In the genomic region with DNA sequence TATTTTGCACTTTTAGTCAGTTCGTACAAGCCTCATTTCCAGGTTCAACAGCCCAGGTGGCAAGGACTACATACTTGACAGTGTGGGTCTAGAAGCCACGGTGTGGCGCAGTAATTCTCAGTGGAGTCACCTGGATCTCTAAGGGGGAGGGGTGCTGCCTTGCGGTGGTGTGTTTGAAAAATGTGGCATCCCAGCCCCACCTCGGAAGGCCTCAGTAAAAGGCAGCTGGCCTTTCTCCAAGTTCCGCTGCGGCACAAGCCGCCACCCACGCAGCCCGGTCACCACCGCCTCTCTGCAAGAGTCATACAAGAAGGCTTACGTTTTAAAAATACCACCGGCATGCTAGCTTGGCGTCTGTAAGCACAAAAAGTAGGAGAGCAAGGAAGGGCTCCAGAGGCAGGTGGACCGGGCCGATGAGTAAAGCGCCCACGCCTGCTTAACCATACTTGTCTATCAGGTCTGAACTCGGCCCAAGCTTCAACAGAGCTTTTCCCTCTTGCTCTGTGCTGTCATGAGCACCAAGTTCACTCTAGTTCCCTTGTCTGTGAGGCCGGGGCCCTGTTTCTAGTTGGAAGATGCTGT, we compare ENCODE assay signal across 8 cellular contexts. TPM values are rescaled to one million over a fixed set of nuclear protein-coding genes. Genes with fewer than 3 reads are reported as not detected.
DNase-seq lines count a peak whose midpoint lies in the region; ATAC-seq and TF ChIP-seq lines count a peak whose summit lies in the region.

No MANE protein-coding gene starts in this region.

- H2AFZ ChIP-seq in ACC112 (ENCODE audit: low read length, unreplicated experiment): no peak overlapping the region
- H2AFZ ChIP-seq in OCI-LY1 (ENCODE audit: low read length): no peak overlapping the region

- peak overlapping the region; percentile 78 for H3K27ac ChIP-seq in ACC112 (ENCODE audit: low read depth, low read length)
- H3K27ac ChIP-seq in OCI-LY1 (ENCODE audit: low read depth, low read length, poor library complexity, severe bottlenecking): peak overlapping the region; percentile 92
- peak overlapping the region; percentile 78 to 82 for H3K27ac ChIP-seq in prostate gland
- H3K27ac ChIP-seq in urinary bladder (ENCODE audit: low read depth): peak overlapping the region; percentile 54

- intact Hi-C loops in prostate gland (cut with DNase I): no loop called here

- H3K4me3 Mint-ChIP-seq in activated T-cell treated with anti-CD3 and anti-CD28 coated beads, Interleukin-2, amount 50 U/mL, for 24 hours: peak overlapping the region; percentile 32

- H3K4me1 ChIP-seq in ACC112 (ENCODE audit: control insufficient read depth, insufficient read depth, low read length, unreplicated experiment) (peaks cover 67% of the 10 kb centered on the region), OCI-LY1 (ENCODE audit: insufficient read depth, low read length, severe bottlenecking) (peaks cover 98% of the 10 kb centered on the region), prostate gland (replicated peaks) (peaks cover 24% of the 10 kb centered on the region), urinary bladder (ENCODE audit: insufficient read depth) (peaks cover 6% of the 10 kb centered on the region)

- WGBS in prostate gland: 14% methylated on average over 20 of the region's 20 CpGs
- WGBS in urinary bladder: 14% methylated on average over 20 of the region's 20 CpGs

- H3K27ac Mint-ChIP-seq in activated T-cell treated with anti-CD3 and anti-CD28 coated beads, Interleukin-2, amount 50 U/mL, for 24 hours: peak overlapping the region; percentile 74

- ATAC-seq in GM18858 (IDR thresholded peaks at IDR 0.05; ENCODE audit: unreplicated experiment) (peak; percentile 76), HG03064 (IDR thresholded peaks at IDR 0.05; ENCODE audit: low read depth, unreplicated experiment) (peak; percentile 76)

- H3K27me3 ChIP-seq in ACC112 (ENCODE audit: insufficient read depth, low read length) (no peaks in the 10 kb centered on the region), OCI-LY1 (ENCODE audit: insufficient read depth, low read length) (no peaks in the 10 kb centered on the region), prostate gland (replicated peaks; ENCODE audit: insufficient read depth) (no peaks in the 10 kb centered on the region)

- H3K36me3 Mint-ChIP-seq in activated T-cell treated with anti-CD3 and anti-CD28 coated beads, Interleukin-2, amount 50 U/mL, for 24 hours (ENCODE audit: low read depth): no peaks in the 10 kb centered on the region

- peak; percentile 25 for TF ChIP-seq POLR2A in prostate gland (IDR thresholded peaks at IDR 0.05)

- peaks cover 46% of the 10 kb centered on the region for H3K79me2 ChIP-seq in ACC112 (ENCODE audit: control insufficient read depth, insufficient read depth, low read length, unreplicated experiment)
- H3K79me2 ChIP-seq in OCI-LY1 (ENCODE audit: insufficient read depth, low read length): peaks cover 4% of the 10 kb centered on the region; the same call in 1 of the 2 replicates

- H3K4me1 Mint-ChIP-seq in activated T-cell treated with anti-CD3 and anti-CD28 coated beads, Interleukin-2, amount 50 U/mL, for 24 hours (ENCODE audit: low read depth): peaks cover 33% of the 10 kb centered on the region

- no peaks in the 10 kb centered on the region for H4K20me1 ChIP-seq in OCI-LY1 (ENCODE audit: insufficient read depth, low read length)

- H3K9me2 ChIP-seq in OCI-LY1 (ENCODE audit: low read depth, low read length): no peaks in the 10 kb centered on the region

- TF ChIP-seq CTCF in OCI-LY1 (IDR thresholded peaks at IDR 0.05; ENCODE audit: low read length) (peak; percentile 61), prostate gland (IDR thresholded peaks at IDR 0.05) (peak in 3 of 4 experiments; percentile 43 to 51 (median 49))

- H3K9me3 Mint-ChIP-seq in activated T-cell treated with anti-CD3 and anti-CD28 coated beads, Interleukin-2, amount 50 U/mL, for 24 hours: no peaks in the 10 kb centered on the region

- peak overlapping the region; percentile 44 for H3K9ac ChIP-seq in OCI-LY1 (ENCODE audit: low read length)

- H3K27me3 Mint-ChIP-seq in activated T-cell treated with anti-CD3 and anti-CD28 coated beads, Interleukin-2, amount 50 U/mL, for 24 hours: peaks cover 24% of the 10 kb centered on the region

- peak; percentile 88 for DNase-seq in activated T-cell treated with anti-CD3 and anti-CD28 coated beads, Interleukin-2, amount 50 U/mL, for 24 hours
- DNase-seq in fibroblast of peridontal ligament (ENCODE audit: extremely low read depth) (peak; percentile 79), prostate gland (ENCODE audit: low spot score) (peak; percentile 83)

- H3K36me3 ChIP-seq in ACC112 (ENCODE audit: insufficient read depth, low read length) (no peaks in the 10 kb centered on the region), OCI-LY1 (ENCODE audit: insufficient read depth, low read length) (peaks cover 12% of the 10 kb centered on the region), prostate gland (no peaks in the 10 kb centered on the region), urinary bladder (ENCODE audit: insufficient read depth) (no peaks in the 10 kb centered on the region)

- peaks cover 3% of the 10 kb centered on the region; the same call in 1 of the 2 replicates for H3F3A ChIP-seq in OCI-LY1 (ENCODE audit: insufficient read depth, low read length)

- no peaks in the 10 kb centered on the region for H3K9me3 ChIP-seq in OCI-LY1 (ENCODE audit: low read length)
- no peaks in the 10 kb centered on the region for H3K9me3 ChIP-seq in prostate gland

- H3K4me2 ChIP-seq in OCI-LY1 (ENCODE audit: low read length): peak overlapping the region; percentile 49

- H3K4me3 ChIP-seq in ACC112 (ENCODE audit: low read depth, low read length): peak overlapping the region; percentile 43; the same call in 1 of the 2 replicates
- peak overlapping the region; percentile 18 for H3K4me3 ChIP-seq in OCI-LY1 (ENCODE audit: low read depth, low read length, poor library complexity, severe bottlenecking)
- no peak overlapping the region for H3K4me3 ChIP-seq in prostate gland
- no peak overlapping the region for H3K4me3 ChIP-seq in urinary bladder (ENCODE audit: low read depth, low read length)

RNA-seq across cellular contexts. Expression of gene SPRED2, which starts 49.5 kb away (rescaled TPM):
- 10 to 100 TPM; 23.7 to 27.1 TPM for total RNA-seq in prostate gland
- total RNA-seq in urinary bladder: 19.1 TPM
- polyA plus RNA-seq in urinary bladder: 12.0 TPM

Comparison
In these comparisons a context has a peak if more than half of its experiments do, and no peak if none do; other contexts are left out.
1. H3K4me3 ChIP-seq: peak in ACC112 (single experiment) and OCI-LY1 (single experiment); none in prostate gland (0 of 2) and urinary bladder (single experiment).
2. Peak in every context shown above with its lines, with median percentiles within 50 percentile points of each other: H3K27ac ChIP-seq and DNase-seq.